Comparison of ENCODE assay signal across 1 cellular context in genomic region chr6:13511913-13512717, GRCh38.
TF ChIP-seq lines count a peak whose summit lies in the region.

No MANE protein-coding gene starts in this region.

TF ChIP-seq in liver, 16 proteins besides CTCF, POLR2A, EP300 and RAD21 (continued from another document):
- no peak for TF ChIP-seq REST (IDR thresholded peaks at IDR 0.05)
- no peak for TF ChIP-seq MAX (IDR thresholded peaks at IDR 0.05)
- no peak for TF ChIP-seq FOXA1 (IDR thresholded peaks at IDR 0.05)
- TF ChIP-seq YY1 (IDR thresholded peaks at IDR 0.05), result peak; percentile 38
- no peak for TF ChIP-seq ATF3 (IDR thresholded peaks at IDR 0.05)
